ENCODE assay signal across 24 cellular contexts in the genomic region with DNA sequence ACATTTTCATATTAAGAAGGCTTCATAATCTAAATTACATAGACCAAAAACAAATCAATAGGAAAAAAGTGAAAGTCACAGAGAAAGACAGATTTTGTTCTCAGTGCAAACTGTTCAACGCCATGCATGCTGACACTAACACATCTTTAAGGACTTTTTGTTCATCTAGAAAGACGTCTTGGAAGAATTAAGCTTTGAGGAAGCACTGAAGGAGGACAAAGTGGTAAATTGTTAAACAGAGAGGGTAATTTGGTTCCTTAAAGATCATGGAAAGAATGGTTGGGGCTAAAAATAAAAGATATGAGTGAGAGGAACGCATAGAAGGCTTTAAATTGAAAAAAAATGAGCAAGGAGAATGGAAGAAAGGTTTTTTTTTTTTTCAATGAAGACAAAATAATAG. TPM values are rescaled to one million over a fixed set of nuclear protein-coding genes. Genes with fewer than 3 reads are reported as not detected.
A peak's percentile ranks its signal among the peaks of the same experiment; 100 is the strongest.
DNase-seq lines count a peak whose midpoint lies in the region; ATAC-seq, FAIRE-seq and TF ChIP-seq lines count a peak whose summit lies in the region.
"Had no signal": no experiment of that assay in that cellular context is flagged by ENCODE, and none has a peak within 500 bp of the region (broad histone marks: within the 10 kb centered on the region; RNA-seq: fewer than 3 reads in every experiment).

No MANE protein-coding gene starts in this region.

- peak overlapping the region; percentile 17 for H3K4me3 Mint-ChIP-seq in neural crest cell
- H3K4me3 Mint-ChIP-seq in activated T-cell treated with anti-CD3 and anti-CD28 coated beads, Interleukin-2, amount 50 U/mL, for 4 hours = no peak overlapping the region
- H3K4me3 Mint-ChIP-seq: H9 had no signal

- no peak overlapping the region for H3K9ac ChIP-seq in Loucy (ENCODE audit: low read depth, low read length, poor library complexity, severe bottlenecking)
- H3K9ac ChIP-seq: GM23248 had no signal

- DNase-seq in A549 (ENCODE audit: low read depth in 1 of 2, low spot score in 1 of 2) (no peak), dorsolateral prefrontal cortex (no peak), neural crest cell (ENCODE audit: low read depth, low spot score) (no peak), caudate nucleus (lab: John Stamatoyannopoulos, UW) (no peak), hepatocyte (ENCODE audit: low spot score) (no peak)
- no peak for DNase-seq in activated T-cell treated with anti-CD3 and anti-CD28 coated beads, Interleukin-2, amount 50 U/mL, for 4 hours
- no peak for DNase-seq in stimulated activated CD8-positive, alpha-beta memory T cell treated with anti-CD3 and anti-CD28 coated beads, Interleukin-4, amount 100 ng/mL, for 48 hours
- DNase-seq: 8988T; CD4-positive, CD25-positive, alpha-beta regulatory T cell; GM23248; H9; KBM-7; MM.1S; NCI-H1048; NCI-H1694; NCI-H2029 treated with DMSO at 0.1 percent for 48 hours; NCI-H446 treated with DMSO at 0.1 percent for 48 hours; NCI-H526; NCI-H82; PC-9; SHP77 had no signal

- no peak overlapping the region for H3K4me3 ChIP-seq in A549
- no peak overlapping the region for H3K4me3 ChIP-seq in Loucy (ENCODE audit: low read length, poor library complexity, severe bottlenecking)
- H3K4me3 ChIP-seq in dorsolateral prefrontal cortex = peak overlapping the region in 8 of 59 donors; percentile 1 to 25 (median 19)
- H3K4me3 ChIP-seq in hepatocyte = no peak overlapping the region
- H3K4me3 ChIP-seq: GM23248, PC-9 had no signal

- H3K9me3 ChIP-seq in A549 (no peaks in the 10 kb centered on the region), Loucy (ENCODE audit: insufficient read depth, low read depth, low read length) (no peaks in the 10 kb centered on the region), hepatocyte (ENCODE audit: low read depth) (no peaks in the 10 kb centered on the region)

- TF ChIP-seq POLR2A in A549 (IDR thresholded peaks at IDR 0.05; ENCODE audit: low read length) = no peak

- H3K27ac ChIP-seq in A549 = peak overlapping the region; percentile 81 to 85
- H3K27ac ChIP-seq in dorsolateral prefrontal cortex = peak overlapping the region in 48 of 59 donors; percentile 2 to 98 (median 54)
- H3K27ac ChIP-seq in caudate nucleus (ENCODE audit: low read depth, low read length) = no peak overlapping the region
- H3K27ac ChIP-seq in hepatocyte = no peak overlapping the region
- H3K27ac ChIP-seq: GM23248, RWPE1 had no signal

- no peaks in the 10 kb centered on the region for H3K36me3 ChIP-seq in Loucy (ENCODE audit: insufficient read depth, low read length)
- no peaks in the 10 kb centered on the region for H3K36me3 ChIP-seq in hepatocyte (replicated peaks; ENCODE audit: insufficient read depth, low read depth)

- H3K4me2 ChIP-seq in A549 (peak overlapping the region; percentile 88), Loucy (ENCODE audit: low read depth, low read length, poor library complexity, severe bottlenecking) (peak overlapping the region; percentile 10), hepatocyte (no peak overlapping the region)
- H3K4me2 ChIP-seq: PC-9 had no signal

- no peaks in the 10 kb centered on the region for H3K27me3 Mint-ChIP-seq in neural crest cell (ENCODE audit: low read depth)
- H3K27me3 Mint-ChIP-seq in activated T-cell treated with anti-CD3 and anti-CD28 coated beads, Interleukin-2, amount 50 U/mL, for 4 hours (ENCODE audit: low read depth) = no peaks in the 10 kb centered on the region
- H3K27me3 Mint-ChIP-seq: CD4-positive, CD25-positive, alpha-beta regulatory T cell had no signal

- POLR2A ChIA-PET in A549 (lab: Yijun Ruan, JAX) = no interaction called here

- H3K27me3 ChIP-seq in Loucy (ENCODE audit: insufficient read depth, low read length, poor library complexity, severe bottlenecking) (no peaks in the 10 kb centered on the region), dorsolateral prefrontal cortex (no peaks in the 10 kb centered on the region), hepatocyte (no peaks in the 10 kb centered on the region)

- no peak for TF ChIP-seq EP300 in A549 (IDR thresholded peaks at IDR 0.05)

- H3K79me2 ChIP-seq in Loucy (ENCODE audit: insufficient read depth, low read length) = peaks cover 25% of the 10 kb centered on the region; the same call in 1 of the 2 replicates
- H3K79me2 ChIP-seq in hepatocyte = peaks cover 82% of the 10 kb centered on the region

- ATAC-seq in A549 = no peak
- ATAC-seq in activated T-cell treated with anti-CD3 and anti-CD28 coated beads, Interleukin-2, amount 50 U/mL, for 4 hours = no peak

- peaks cover 3% of the 10 kb centered on the region for H3K36me3 Mint-ChIP-seq in neural crest cell (ENCODE audit: low read depth)
- H3K36me3 Mint-ChIP-seq in activated T-cell treated with anti-CD3 and anti-CD28 coated beads, Interleukin-2, amount 50 U/mL, for 4 hours (ENCODE audit: insufficient read depth) = peaks cover 11% of the 10 kb centered on the region

- intact Hi-C loops in dorsolateral prefrontal cortex (cut with DNase I) = no loop called here

- peaks cover 34% of the 10 kb centered on the region for H3K4me1 Mint-ChIP-seq in neural crest cell
- H3K4me1 Mint-ChIP-seq in activated T-cell treated with anti-CD3 and anti-CD28 coated beads, Interleukin-2, amount 50 U/mL, for 4 hours (ENCODE audit: low read depth) = peaks cover 24% of the 10 kb centered on the region
- H3K4me1 Mint-ChIP-seq: H9 had no signal

- 16% methylated on average over 3 of the region's 3 CpGs for WGBS in A549 (ENCODE audit: missing lambda C conversion rate)
- 53% methylated on average over 3 of the region's 3 CpGs for WGBS in hepatocyte (ENCODE audit: low lambda C conversion rate, missing lambda C conversion rate)

- no peak for TF ChIP-seq RAD21 in A549 (conservative IDR thresholded peaks at IDR 0.05 in 1 of 2, IDR thresholded peaks at IDR 0.05 in 1 of 2)

- H4K20me1 ChIP-seq in Loucy (ENCODE audit: insufficient read depth, low read length, poor library complexity, severe bottlenecking) (no peaks in the 10 kb centered on the region), hepatocyte (ENCODE audit: insufficient read depth, poor library complexity, severe bottlenecking) (no peaks in the 10 kb centered on the region)

- FAIRE-seq in A549 (lab: Jason Lieb, UNC) = no peak
- FAIRE-seq: G401.6 had no signal

- H3K9me2 ChIP-seq in Loucy (replicated peaks; ENCODE audit: low read depth, low read length) (no peaks in the 10 kb centered on the region), hepatocyte (replicated peaks; ENCODE audit: insufficient read depth) (no peaks in the 10 kb centered on the region)

- H3K27ac Mint-ChIP-seq in neural crest cell (ENCODE audit: unreplicated experiment) = peak overlapping the region; percentile 82
- H3K27ac Mint-ChIP-seq: CD4-positive, CD25-positive, alpha-beta regulatory T cell; H9 had no signal

- no peak for TF ChIP-seq CTCF in A549 (IDR thresholded peaks at IDR 0.05)
- TF ChIP-seq CTCF in Loucy (conservative IDR thresholded peaks at IDR 0.05; ENCODE audit: low read length) = no peak
- no peak for TF ChIP-seq CTCF in dorsolateral prefrontal cortex (IDR thresholded peaks at IDR 0.05 in 54 of 56, conservative IDR thresholded peaks at IDR 0.05 in 2 of 56; ENCODE audit: low read depth in 1 of 56, partially characterized antibody in 56 of 56)
- no peak for TF ChIP-seq CTCF in neural crest cell (conservative IDR thresholded peaks at IDR 0.05)
- no peak for TF ChIP-seq CTCF in hepatocyte (IDR thresholded peaks at IDR 0.05; ENCODE audit: poor library complexity)

- H3K9me3 Mint-ChIP-seq in neural crest cell = no peaks in the 10 kb centered on the region
- H3K9me3 Mint-ChIP-seq in activated T-cell treated with anti-CD3 and anti-CD28 coated beads, Interleukin-2, amount 50 U/mL, for 4 hours = no peaks in the 10 kb centered on the region
- H3K9me3 Mint-ChIP-seq: H9 had no signal

- no peaks in the 10 kb centered on the region; the same call in 1 of the 2 replicates for H3F3A ChIP-seq in Loucy (ENCODE audit: low read depth)

- H2AFZ ChIP-seq in Loucy (ENCODE audit: low read length) (no peak overlapping the region), hepatocyte (no peak overlapping the region)
- H2AFZ ChIP-seq: GM23248, PC-9 had no signal

- CTCF ChIA-PET in A549 (lab: Yijun Ruan, JAX) = no interaction called here

- peaks cover 91% of the 10 kb centered on the region for H3K4me1 ChIP-seq in A549
- H3K4me1 ChIP-seq in Loucy (ENCODE audit: insufficient read depth, low read length, poor library complexity, severe bottlenecking) = peaks cover 13% of the 10 kb centered on the region
- H3K4me1 ChIP-seq in hepatocyte (ENCODE audit: insufficient read depth) = no peaks in the 10 kb centered on the region

TF ChIP-seq in A549, 52 proteins besides CTCF, POLR2A, EP300 and RAD21 (continues in another document):
- TF ChIP-seq, protein P1, sequence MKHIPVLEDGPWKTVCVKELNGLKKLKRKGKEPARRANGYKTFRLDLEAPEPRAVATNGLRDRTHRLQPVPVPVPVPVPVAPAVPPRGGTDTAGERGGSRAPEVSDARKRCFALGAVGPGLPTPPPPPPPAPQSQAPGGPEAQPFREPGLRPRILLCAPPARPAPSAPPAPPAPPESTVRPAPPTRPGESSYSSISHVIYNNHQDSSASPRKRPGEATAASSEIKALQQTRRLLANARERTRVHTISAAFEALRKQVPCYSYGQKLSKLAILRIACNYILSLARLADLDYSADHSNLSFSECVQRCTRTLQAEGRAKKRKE (CRISPR knock-in tag; IDR thresholded peaks at IDR 0.05; ENCODE audit: low read depth) = no peak
- TF ChIP-seq EHF (CRISPR knock-in tag; IDR thresholded peaks at IDR 0.05) (no peak), MAZ (IDR thresholded peaks at IDR 0.05; ENCODE audit: borderline replicate concordance, low read depth, low read length) (no peak), PBX3 (IDR thresholded peaks at IDR 0.05) (no peak), SREBF2 (IDR thresholded peaks at IDR 0.05) (no peak), TFCP2L1 (CRISPR knock-in tag; IDR thresholded peaks at IDR 0.05) (no peak)

RNA-seq across cellular contexts. Expression of gene MEGF9, which starts 9.1 kb away (rescaled TPM):
- polyA plus RNA-seq in A549 (2011; rRNA removed) (25.7 and 32.8 TPM in 2 replicates), A549 (2017; fragmentation: RNase III; extraction: RNeasy Plus Mini Kit Qiagen cat#74134 plus additional on column Dnase treatment) (21.1 to 33.4 TPM (median 30.0 TPM) in 3 replicates), hepatocyte (6.4 and 10.3 TPM in 2 replicates)
- 7.3 and 9.4 TPM in 2 replicates for polyA plus RNA-seq in A549 (2012; cell fraction: cytosol; rRNA removed)
- polyA plus RNA-seq in A549 (2012; cell fraction: nucleus; rRNA removed) = 3.7 and 4.9 TPM in 2 replicates
- 15.9 and 19.0 TPM in 2 replicates for polyA minus RNA-seq in A549 (2011; rRNA and poly(A)+ RNA removed)
- total RNA-seq in dorsolateral prefrontal cortex (10 to 100 TPM; 47.2 to 92.6 (median 64.9) TPM), neural crest cell (22.2 and 23.3 TPM in 2 replicates), hepatocyte (23.9 and 27.4 TPM in 2 replicates)
- total RNA-seq in activated T-cell treated with anti-CD3 and anti-CD28 coated beads, Interleukin-2, amount 50 U/mL, for 4 hours = 1 to 10 TPM; 3.1 to 4.2 (median 3.4) TPM

Comparison
In these comparisons a context has a peak if more than half of its experiments do, and no peak if none do; other contexts are left out.
1. H3K27ac ChIP-seq: peak in A549 (2 of 2) and dorsolateral prefrontal cortex (48 of 59); none in caudate nucleus (single experiment) and hepatocyte (single experiment).